In genomic region chr1:43975249-43975961, GRCh38 we compare ENCODE assay signal across 1 cellular context.
TF ChIP-seq lines count a peak whose summit lies in the region.

No MANE protein-coding gene starts in this region.

TF ChIP-seq in SK-N-SH treated with all-trans-retinoic acid at 6 μM for 48 hours, 23 proteins besides CTCF, POLR2A, EP300 and RAD21 (continued from another document):
- TF ChIP-seq SNAI2 (CRISPR knock-in tag; IDR thresholded peaks at IDR 0.05) (no peak), RARB (CRISPR knock-in tag; IDR thresholded peaks at IDR 0.05) (no peak), CREB5 (CRISPR knock-in tag; IDR thresholded peaks at IDR 0.05; ENCODE audit: low read depth) (no peak), BACH2 (CRISPR knock-in tag; IDR thresholded peaks at IDR 0.05; ENCODE audit: borderline replicate concordance) (no peak)
